In the genomic region with DNA sequence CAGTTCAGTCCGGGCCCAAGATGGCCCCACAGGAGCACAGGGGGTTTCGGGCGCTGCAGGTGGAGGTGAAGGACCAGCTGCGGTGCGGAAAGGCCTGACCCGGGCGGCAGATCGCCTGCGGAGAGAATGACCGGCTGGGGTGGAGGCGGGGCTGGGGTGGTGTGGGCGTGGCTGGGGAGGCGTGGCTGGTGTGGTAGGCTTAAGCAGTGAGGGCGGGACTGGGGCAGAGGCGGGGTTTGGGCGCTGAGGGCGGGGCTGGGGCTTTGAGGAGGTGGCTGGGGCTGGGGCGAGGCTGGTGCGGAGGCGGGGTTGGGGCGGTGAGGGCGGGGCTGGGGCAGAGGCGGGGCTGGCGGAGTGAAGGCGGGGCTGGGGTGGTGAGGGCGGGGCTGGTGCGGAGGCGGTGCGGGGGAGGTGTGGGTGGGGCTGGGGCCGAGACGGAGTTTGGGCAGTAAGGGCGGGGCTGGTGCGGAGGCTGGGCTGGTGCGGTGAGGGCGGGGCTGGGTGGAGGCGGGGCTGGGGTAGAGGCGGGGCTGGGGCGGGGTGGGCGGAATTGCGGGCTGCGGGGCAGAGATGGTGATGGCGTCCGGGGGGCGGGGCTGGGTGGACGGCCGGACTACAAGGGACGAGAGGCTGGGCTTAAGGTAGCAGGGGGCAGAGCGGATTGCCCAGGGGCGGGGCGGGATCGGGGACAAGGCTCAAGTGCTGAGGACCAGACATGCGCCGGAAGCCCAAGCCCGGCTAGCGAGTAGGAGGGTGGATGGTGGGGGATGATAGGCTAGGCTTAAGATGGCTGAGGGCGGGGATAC, we compare ENCODE assay signal across 1 cellular context.
TF ChIP-seq lines count a peak whose summit lies in the region.

No MANE protein-coding gene starts in this region.

TF ChIP-seq in K562, 482 proteins besides CTCF, POLR2A, EP300 and RAD21 (continues in another document):
- TF ChIP-seq IRF1 (CRISPR knock-in tag; IDR thresholded peaks at IDR 0.05; ENCODE audit: borderline replicate concordance) (no peak), ELF4 (CRISPR knock-in tag; IDR thresholded peaks at IDR 0.05) (0 out of 2 replicates have a peak, but pooled peaks have one; percentile 36), POLR2B (IDR thresholded peaks at IDR 0.05; ENCODE audit: low read depth, partially characterized antibody) (peak; percentile 58), NELFE (IDR thresholded peaks at IDR 0.05; ENCODE audit: insufficient read depth, insufficient read length) (no peak), HNRNPH1 (optimal IDR thresholded peaks at IDR 0.05; ENCODE audit: low read depth, low read length) (no peak), EGR1 (conservative IDR thresholded peaks at IDR 0.05) (peak; percentile 89), SP1 (CRISPR knock-in tag; IDR thresholded peaks at IDR 0.05) (no peak), BDP1 (IDR thresholded peaks at IDR 0.05; ENCODE audit: insufficient read depth, insufficient read length) (no peak), OTX1 (CRISPR knock-in tag; IDR thresholded peaks at IDR 0.05) (0 out of 2 replicates have a peak, but pooled peaks have one; percentile 16), MYC (IDR thresholded peaks at IDR 0.05; ENCODE audit: low read depth, low read length) (peak; percentile 18), MYC (CRISPR knock-in tag; IDR thresholded peaks at IDR 0.05; ENCODE audit: borderline replicate concordance, low read depth) (no peak), HDAC1 (IDR thresholded peaks at IDR 0.05) (0 out of 4 replicates have a peak, but pooled peaks of 1 of the 2 experiments have one; percentile 30), TEAD4 (IDR thresholded peaks at IDR 0.05; ENCODE audit: low read length) (peak; percentile 49; the same call in 1 of the 2 replicates), TEAD4 (CRISPR knock-in tag; IDR thresholded peaks at IDR 0.05; ENCODE audit: borderline replicate concordance) (no peak), SMAD1 (IDR thresholded peaks at IDR 0.05; ENCODE audit: low read depth, low read length, partially characterized antibody) (no peak), ZNF41 (CRISPR knock-in tag; conservative IDR thresholded peaks at IDR 0.05) (no peak), GABPB1 (CRISPR knock-in tag; IDR thresholded peaks at IDR 0.05) (no peak), TFE3 (CRISPR knock-in tag; IDR thresholded peaks at IDR 0.05) (no peak), POU5F1 (IDR thresholded peaks at IDR 0.05; ENCODE audit: borderline replicate concordance, low read depth, low read length, partially characterized antibody) (no peak), RCOR1 (IDR thresholded peaks at IDR 0.05; ENCODE audit: borderline replicate concordance in 1 of 2, low read depth in 2 of 2, low read length in 2 of 2) (peak in 1 of 2 experiments; percentile 77; a peak in 2 of 4 replicates), YY1 (IDR thresholded peaks at IDR 0.05; ENCODE audit: borderline replicate concordance in 1 of 3, control insufficient read depth in 1 of 3, extremely low read depth in 1 of 3, insufficient read depth in 3 of 3, insufficient read length in 1 of 3, insufficient replicate concordance in 2 of 3, low read depth in 1 of 3, low read length in 2 of 3) (peak; percentile 21 to 78 (median 45)), ZBTB7A (IDR thresholded peaks at IDR 0.05; ENCODE audit: borderline replicate concordance, control insufficient read depth, low read depth, low read length) (peak; percentile 54; the same call in 1 of the 2 replicates), SNRNP70 (optimal IDR thresholded peaks at IDR 0.05; ENCODE audit: low read depth, low read length) (no peak), ZNF212 (CRISPR knock-in tag; IDR thresholded peaks at IDR 0.05) (no peak), ETV6 (IDR thresholded peaks at IDR 0.05; ENCODE audit: borderline replicate concordance in 1 of 2, low read depth in 2 of 2, low read length in 1 of 2) (no peak), ETV6 (CRISPR knock-in tag; IDR thresholded peaks at IDR 0.05; ENCODE audit: borderline replicate concordance) (no peak), ZNF431 (CRISPR knock-in tag; IDR thresholded peaks at IDR 0.05) (no peak), SIN3A (IDR thresholded peaks at IDR 0.05; ENCODE audit: borderline replicate concordance in 2 of 2, control insufficient read depth in 1 of 2, low read depth in 2 of 2, low read length in 2 of 2) (peak in 1 of 2 experiments; percentile 44; a peak in 1 of 4 replicates), ZNF551 (CRISPR knock-in tag; IDR thresholded peaks at IDR 0.05) (no peak), POLR2AphosphoS5 (IDR thresholded peaks at IDR 0.05; ENCODE audit: control insufficient read depth, insufficient read depth, low read depth, low read length) (0 out of 2 replicates have a peak, but pooled peaks have one; percentile 15), SAP30 (IDR thresholded peaks at IDR 0.05; ENCODE audit: borderline replicate concordance, insufficient read depth, low read depth, low read length, poor library complexity, severe bottlenecking) (no peak), PHF8 (IDR thresholded peaks at IDR 0.05; ENCODE audit: borderline replicate concordance, low read length) (peak; percentile 38; the same call in 1 of the 2 replicates)
- TF ChIP-seq, protein P1, sequence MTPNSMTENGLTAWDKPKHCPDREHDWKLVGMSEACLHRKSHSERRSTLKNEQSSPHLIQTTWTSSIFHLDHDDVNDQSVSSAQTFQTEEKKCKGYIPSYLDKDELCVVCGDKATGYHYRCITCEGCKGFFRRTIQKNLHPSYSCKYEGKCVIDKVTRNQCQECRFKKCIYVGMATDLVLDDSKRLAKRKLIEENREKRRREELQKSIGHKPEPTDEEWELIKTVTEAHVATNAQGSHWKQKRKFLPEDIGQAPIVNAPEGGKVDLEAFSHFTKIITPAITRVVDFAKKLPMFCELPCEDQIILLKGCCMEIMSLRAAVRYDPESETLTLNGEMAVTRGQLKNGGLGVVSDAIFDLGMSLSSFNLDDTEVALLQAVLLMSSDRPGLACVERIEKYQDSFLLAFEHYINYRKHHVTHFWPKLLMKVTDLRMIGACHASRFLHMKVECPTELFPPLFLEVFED (CRISPR knock-in tag; conservative IDR thresholded peaks at IDR 0.05) = no peak; the same call in 1 of the 2 replicates
- TF ChIP-seq, protein P2, sequence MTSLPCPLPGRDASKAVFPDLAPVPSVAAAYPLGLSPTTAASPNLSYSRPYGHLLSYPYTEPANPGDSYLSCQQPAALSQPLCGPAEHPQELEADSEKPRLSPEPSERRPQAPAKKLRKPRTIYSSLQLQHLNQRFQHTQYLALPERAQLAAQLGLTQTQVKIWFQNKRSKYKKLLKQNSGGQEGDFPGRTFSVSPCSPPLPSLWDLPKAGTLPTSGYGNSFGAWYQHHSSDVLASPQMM (CRISPR knock-in tag; IDR thresholded peaks at IDR 0.05) = no peak
- TF ChIP-seq, protein P3, sequence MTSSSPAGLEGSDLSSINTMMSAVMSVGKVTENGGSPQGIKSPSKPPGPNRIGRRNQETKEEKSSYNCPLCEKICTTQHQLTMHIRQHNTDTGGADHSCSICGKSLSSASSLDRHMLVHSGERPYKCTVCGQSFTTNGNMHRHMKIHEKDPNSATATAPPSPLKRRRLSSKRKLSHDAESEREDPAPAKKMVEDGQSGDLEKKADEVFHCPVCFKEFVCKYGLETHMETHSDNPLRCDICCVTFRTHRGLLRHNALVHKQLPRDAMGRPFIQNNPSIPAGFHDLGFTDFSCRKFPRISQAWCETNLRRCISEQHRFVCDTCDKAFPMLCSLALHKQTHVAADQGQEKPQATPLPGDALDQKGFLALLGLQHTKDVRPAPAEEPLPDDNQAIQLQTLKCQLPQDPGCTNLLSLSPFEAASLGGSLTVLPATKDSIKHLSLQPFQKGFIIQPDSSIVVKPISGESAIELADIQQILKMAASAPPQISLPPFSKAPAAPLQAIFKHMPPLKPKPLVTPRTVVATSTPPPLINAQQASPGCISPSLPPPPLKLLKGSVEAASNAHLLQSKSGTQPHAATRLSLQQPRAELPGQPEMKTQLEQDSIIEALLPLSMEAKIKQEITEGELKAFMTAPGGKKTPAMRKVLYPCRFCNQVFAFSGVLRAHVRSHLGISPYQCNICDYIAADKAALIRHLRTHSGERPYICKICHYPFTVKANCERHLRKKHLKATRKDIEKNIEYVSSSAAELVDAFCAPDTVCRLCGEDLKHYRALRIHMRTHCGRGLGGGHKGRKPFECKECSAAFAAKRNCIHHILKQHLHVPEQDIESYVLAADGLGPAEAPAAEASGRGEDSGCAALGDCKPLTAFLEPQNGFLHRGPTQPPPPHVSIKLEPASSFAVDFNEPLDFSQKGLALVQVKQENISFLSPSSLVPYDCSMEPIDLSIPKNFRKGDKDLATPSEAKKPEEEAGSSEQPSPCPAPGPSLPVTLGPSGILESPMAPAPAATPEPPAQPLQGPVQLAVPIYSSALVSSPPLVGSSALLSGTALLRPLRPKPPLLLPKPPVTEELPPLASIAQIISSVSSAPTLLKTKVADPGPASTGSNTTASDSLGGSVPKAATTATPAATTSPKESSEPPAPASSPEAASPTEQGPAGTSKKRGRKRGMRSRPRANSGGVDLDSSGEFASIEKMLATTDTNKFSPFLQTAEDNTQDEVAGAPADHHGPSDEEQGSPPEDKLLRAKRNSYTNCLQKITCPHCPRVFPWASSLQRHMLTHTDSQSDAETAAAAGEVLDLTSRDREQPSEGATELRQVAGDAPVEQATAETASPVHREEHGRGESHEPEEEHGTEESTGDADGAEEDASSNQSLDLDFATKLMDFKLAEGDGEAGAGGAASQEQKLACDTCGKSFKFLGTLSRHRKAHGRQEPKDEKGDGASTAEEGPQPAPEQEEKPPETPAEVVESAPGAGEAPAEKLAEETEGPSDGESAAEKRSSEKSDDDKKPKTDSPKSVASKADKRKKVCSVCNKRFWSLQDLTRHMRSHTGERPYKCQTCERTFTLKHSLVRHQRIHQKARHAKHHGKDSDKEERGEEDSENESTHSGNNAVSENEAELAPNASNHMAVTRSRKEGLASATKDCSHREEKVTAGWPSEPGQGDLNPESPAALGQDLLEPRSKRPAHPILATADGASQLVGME (CRISPR knock-in tag; IDR thresholded peaks at IDR 0.05) = no peak
- TF ChIP-seq, protein P4, sequence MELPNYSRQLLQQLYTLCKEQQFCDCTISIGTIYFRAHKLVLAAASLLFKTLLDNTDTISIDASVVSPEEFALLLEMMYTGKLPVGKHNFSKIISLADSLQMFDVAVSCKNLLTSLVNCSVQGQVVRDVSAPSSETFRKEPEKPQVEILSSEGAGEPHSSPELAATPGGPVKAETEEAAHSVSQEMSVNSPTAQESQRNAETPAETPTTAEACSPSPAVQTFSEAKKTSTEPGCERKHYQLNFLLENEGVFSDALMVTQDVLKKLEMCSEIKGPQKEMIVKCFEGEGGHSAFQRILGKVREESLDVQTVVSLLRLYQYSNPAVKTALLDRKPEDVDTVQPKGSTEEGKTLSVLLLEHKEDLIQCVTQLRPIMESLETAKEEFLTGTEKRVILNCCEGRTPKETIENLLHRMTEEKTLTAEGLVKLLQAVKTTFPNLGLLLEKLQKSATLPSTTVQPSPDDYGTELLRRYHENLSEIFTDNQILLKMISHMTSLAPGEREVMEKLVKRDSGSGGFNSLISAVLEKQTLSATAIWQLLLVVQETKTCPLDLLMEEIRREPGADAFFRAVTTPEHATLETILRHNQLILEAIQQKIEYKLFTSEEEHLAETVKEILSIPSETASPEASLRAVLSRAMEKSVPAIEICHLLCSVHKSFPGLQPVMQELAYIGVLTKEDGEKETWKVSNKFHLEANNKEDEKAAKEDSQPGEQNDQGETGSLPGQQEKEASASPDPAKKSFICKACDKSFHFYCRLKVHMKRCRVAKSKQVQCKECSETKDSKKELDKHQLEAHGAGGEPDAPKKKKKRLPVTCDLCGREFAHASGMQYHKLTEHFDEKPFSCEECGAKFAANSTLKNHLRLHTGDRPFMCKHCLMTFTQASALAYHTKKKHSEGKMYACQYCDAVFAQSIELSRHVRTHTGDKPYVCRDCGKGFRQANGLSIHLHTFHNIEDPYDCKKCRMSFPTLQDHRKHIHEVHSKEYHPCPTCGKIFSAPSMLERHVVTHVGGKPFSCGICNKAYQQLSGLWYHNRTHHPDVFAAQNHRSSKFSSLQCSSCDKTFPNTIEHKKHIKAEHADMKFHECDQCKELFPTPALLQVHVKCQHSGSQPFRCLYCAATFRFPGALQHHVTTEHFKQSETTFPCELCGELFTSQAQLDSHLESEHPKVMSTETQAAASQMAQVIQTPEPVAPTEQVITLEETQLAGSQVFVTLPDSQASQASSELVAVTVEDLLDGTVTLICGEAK (IDR thresholded peaks at IDR 0.05) = no peak
- TF ChIP-seq, protein P4 (CRISPR knock-in tag; IDR thresholded peaks at IDR 0.05) = no peak
